23 cellular contexts compared by ENCODE assay signal in the genomic region with DNA sequence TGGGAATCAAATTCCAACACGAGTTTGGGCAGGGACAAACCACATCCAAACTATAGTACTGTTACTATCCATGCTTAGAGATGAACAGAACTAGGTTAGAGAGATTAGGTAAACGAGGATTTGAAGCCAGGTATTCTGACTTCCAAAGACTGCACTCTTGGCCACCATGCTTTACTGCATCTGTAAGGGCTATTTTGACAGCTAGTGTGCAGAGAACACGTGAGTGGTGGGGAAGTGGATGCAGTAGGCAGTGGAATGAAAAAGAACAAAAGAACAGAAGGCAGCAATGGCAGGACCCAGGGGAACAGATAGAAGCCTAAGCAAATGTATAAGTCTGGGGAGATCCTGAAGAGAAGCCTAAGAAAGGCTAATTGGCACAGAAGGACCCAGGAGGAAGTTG. TPM values are rescaled to one million over a fixed set of nuclear protein-coding genes. Genes with fewer than 3 reads are reported as not detected.
"Had no signal": no experiment of that assay in that cellular context is flagged by ENCODE, and none has a peak within 500 bp of the region (broad histone marks: within the 10 kb centered on the region; RNA-seq: fewer than 3 reads in every experiment).

No MANE protein-coding gene starts in this region.

- H3K27ac ChIP-seq: colonic mucosa, epithelial cell of prostate, esophagus squamous epithelium, gastrocnemius medialis, heart right ventricle, left lung, lower lobe of right lung had no signal

- H3K36me3 ChIP-seq: colonic mucosa, esophagus squamous epithelium, gastrocnemius medialis, heart right ventricle, left lung, lower lobe of right lung had no signal

- H3K4me3 ChIP-seq: colonic mucosa, esophagus squamous epithelium, gastrocnemius medialis, heart right ventricle, left lung, lower lobe of right lung had no signal

- DNase-seq: colonic mucosa; cortex of kidney; effector CD8-positive, alpha-beta T cell; effector memory CD8-positive, alpha-beta T cell; endodermal cell; erythroblast; esophagus squamous epithelium; foreskin fibroblast; foreskin melanocyte; gastrocnemius medialis; glutamatergic neuron; head of caudate nucleus; heart right ventricle; hippocampal formation; left cardiac atrium; left lung; left ventricle myocardium superior; lower lobe of right lung; mesenchymal stem cell; midbrain; naive thymus-derived CD4-positive, alpha-beta T cell had no signal

- H3K9me3 ChIP-seq: colonic mucosa, esophagus squamous epithelium, gastrocnemius medialis, heart right ventricle, left lung, lower lobe of right lung had no signal

- H3K27me3 ChIP-seq: colonic mucosa, esophagus squamous epithelium, gastrocnemius medialis, heart right ventricle, left lung had no signal

- H3K4me1 ChIP-seq: colonic mucosa, esophagus squamous epithelium, gastrocnemius medialis, heart right ventricle, left lung, lower lobe of right lung had no signal

RNA-seq across cellular contexts. Expression of a gene that starts 59.1 kb away (rescaled TPM):
- polyA plus RNA-seq: heart right ventricle; keratinocyte; naive thymus-derived CD4-positive, alpha-beta T cell had no signal
